ENCODE assay signal across 1 cellular context in the genomic region with DNA sequence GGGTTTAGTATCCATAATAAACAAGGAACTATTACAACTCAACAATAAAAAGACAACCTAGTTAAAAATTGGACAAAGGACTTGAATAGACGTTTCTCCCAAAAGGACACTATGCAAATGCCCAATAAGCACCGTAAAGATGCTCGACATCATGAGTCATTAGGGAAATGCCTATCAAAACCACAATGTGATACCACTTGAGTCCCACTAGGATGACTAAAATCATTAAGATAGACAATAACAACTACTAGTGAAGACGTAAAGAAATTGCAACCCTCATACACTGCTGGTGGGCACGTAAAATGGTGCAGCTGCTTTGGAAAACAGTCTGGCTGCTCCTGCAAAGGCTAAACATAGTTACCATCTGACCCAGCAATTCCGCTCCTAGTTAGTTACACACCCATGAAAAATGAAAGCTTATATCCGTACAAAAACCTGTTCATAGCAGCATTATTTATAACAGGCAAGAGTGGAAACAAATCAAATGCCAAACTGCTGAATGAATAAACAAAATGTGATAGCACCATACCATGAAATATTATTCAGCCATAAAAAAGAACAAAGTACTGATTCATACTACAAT.
TF ChIP-seq lines count a peak whose summit lies in the region.

No MANE protein-coding gene starts in this region.

TF ChIP-seq in IMR-90, 13 proteins besides CTCF, POLR2A, EP300 and RAD21:
- TF ChIP-seq MXI1 (IDR thresholded peaks at IDR 0.05; ENCODE audit: borderline replicate concordance, low read depth, low read length), result no peak
- no peak for TF ChIP-seq CHD1 (IDR thresholded peaks at IDR 0.05; ENCODE audit: low read depth, low read length)
- no peak for TF ChIP-seq MAZ (IDR thresholded peaks at IDR 0.05; ENCODE audit: borderline replicate concordance, low read depth, low read length)
- TF ChIP-seq BHLHE40 (IDR thresholded peaks at IDR 0.05; ENCODE audit: low read depth, low read length), result no peak
- TF ChIP-seq SMC3 (IDR thresholded peaks at IDR 0.05; ENCODE audit: low read depth, low read length), result no peak
- no peak for TF ChIP-seq RFX5 (IDR thresholded peaks at IDR 0.05; ENCODE audit: low read depth, low read length)
- TF ChIP-seq MAFK (IDR thresholded peaks at IDR 0.05; ENCODE audit: low read depth, low read length), result no peak
- TF ChIP-seq CEBPB (IDR thresholded peaks at IDR 0.05; ENCODE audit: low read depth, low read length), result no peak
- TF ChIP-seq FOS (IDR thresholded peaks at IDR 0.05; ENCODE audit: low read depth, low read length), result no peak
- TF ChIP-seq, protein P1, sequence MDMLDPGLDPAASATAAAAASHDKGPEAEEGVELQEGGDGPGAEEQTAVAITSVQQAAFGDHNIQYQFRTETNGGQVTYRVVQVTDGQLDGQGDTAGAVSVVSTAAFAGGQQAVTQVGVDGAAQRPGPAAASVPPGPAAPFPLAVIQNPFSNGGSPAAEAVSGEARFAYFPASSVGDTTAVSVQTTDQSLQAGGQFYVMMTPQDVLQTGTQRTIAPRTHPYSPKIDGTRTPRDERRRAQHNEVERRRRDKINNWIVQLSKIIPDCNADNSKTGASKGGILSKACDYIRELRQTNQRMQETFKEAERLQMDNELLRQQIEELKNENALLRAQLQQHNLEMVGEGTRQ (IDR thresholded peaks at IDR 0.05; ENCODE audit: low read depth, low read length), result no peak
- TF ChIP-seq RCOR1 (IDR thresholded peaks at IDR 0.05; ENCODE audit: insufficient replicate concordance, low read length), result no peak
